ENCODE assay signal across 9 cellular contexts in genomic region chr5:115962239-115962564, GRCh38. TPM values are rescaled to one million over a fixed set of nuclear protein-coding genes. Genes with fewer than 3 reads are reported as not detected.
DNase-seq lines count a peak whose midpoint lies in the region; ATAC-seq and TF ChIP-seq lines count a peak whose summit lies in the region.
"Had no signal": no experiment of that assay in that cellular context is flagged by ENCODE, and none has a peak within 500 bp of the region (broad histone marks: within the 10 kb centered on the region; RNA-seq: fewer than 3 reads in every experiment).

TSS of gene LVRN (plus strand) at chr5:115962475. CDS start at chr5:115962618, 143 bp downstream.

- intact Hi-C loops in lower lobe of right lung (cut with DNase I) = no loop called here

- DNase-seq in cardiac fibroblast (ENCODE audit: low read depth in 2 of 2) (no peak), lower lobe of right lung (no peak), suprapubic skin (ENCODE audit: low spot score in 2 of 2) (peak in 1 of 2 donors; percentile 61), NCI-H345 treated with DMSO at 0.1 percent for 48 hours (lab: John Stamatoyannopoulos, UW; ENCODE audit: unreplicated experiment) (no peak), T-helper 2 cell (no peak)
- DNase-seq: activated CD4-positive, alpha-beta T cell treated with anti-CD3 and anti-CD28 coated beads, Interleukin-2, amount 10 ng/mL, durations not matched to agents 7 days and 5 days; GOT3 had no signal

- H3K9ac ChIP-seq in HUES6 (ENCODE audit: low read length) = no peak within 1 kb of the TSS

- TF ChIP-seq POLR2A in suprapubic skin (IDR thresholded peaks at IDR 0.05) = no peak

- peak within 1 kb of the TSS; percentile 63 for H3K4me3 ChIP-seq in HUES6 (ENCODE audit: low read depth, low read length)
- peak within 1 kb of the TSS; percentile 34 to 44 for H3K4me3 ChIP-seq in cardiac fibroblast (replicated peaks in 1 of 2; ENCODE audit: low read depth in 2 of 2, low read length in 2 of 2)
- H3K4me3 ChIP-seq in lower lobe of right lung = peak within 1 kb of the TSS; percentile 45
- H3K4me3 ChIP-seq in suprapubic skin = peak within 1 kb of the TSS; percentile 46

- TF ChIP-seq CTCF in cardiac fibroblast (IDR thresholded peaks at IDR 0.05; ENCODE audit: low read depth, low read length) (no peak), lower lobe of right lung (IDR thresholded peaks at IDR 0.05) (no peak), suprapubic skin (IDR thresholded peaks at IDR 0.05) (no peak)

- ATAC-seq in lower lobe of right lung (peak in 1 of 2 donors; percentile 24), GM21390 (IDR thresholded peaks at IDR 0.05; ENCODE audit: unreplicated experiment) (no peak)

- no peak within 1 kb of the TSS for H3K27ac ChIP-seq in HUES6 (ENCODE audit: low read depth, low read length)
- no peak within 1 kb of the TSS for H3K27ac ChIP-seq in lower lobe of right lung
- H3K27ac ChIP-seq in suprapubic skin = peak within 1 kb of the TSS; percentile 66

- no peak for TF ChIP-seq EP300 in suprapubic skin (IDR thresholded peaks at IDR 0.05)

- H3K4me1 ChIP-seq in HUES6 (ENCODE audit: control insufficient read depth, insufficient read depth, low read length) (peaks cover 3% of the 10 kb centered on the region; the same call in 1 of the 2 replicates), lower lobe of right lung (peaks cover 18% of the 10 kb centered on the region), suprapubic skin (peaks cover 21% of the 10 kb centered on the region)

- H3K9me3 ChIP-seq in HUES6 (ENCODE audit: control insufficient read depth, insufficient read depth, low read depth, low read length) = no peaks in the 10 kb centered on the region
- no peaks in the 10 kb centered on the region for H3K9me3 ChIP-seq in lower lobe of right lung
- H3K9me3 ChIP-seq in suprapubic skin = no peaks in the 10 kb centered on the region

- H3K27me3 ChIP-seq in HUES6 (ENCODE audit: control insufficient read depth, insufficient read depth, low read length) = peaks cover 57% of the 10 kb centered on the region
- H3K27me3 ChIP-seq in lower lobe of right lung (ENCODE audit: low read depth) = peaks cover 33% of the 10 kb centered on the region
- H3K27me3 ChIP-seq in suprapubic skin = peaks cover 59% of the 10 kb centered on the region

- H3K36me3 ChIP-seq in HUES6 (ENCODE audit: control insufficient read depth, insufficient read depth, low read length) (no peaks in the 10 kb centered on the region), lower lobe of right lung (no peaks in the 10 kb centered on the region), suprapubic skin (no peaks in the 10 kb centered on the region)

- WGBS in suprapubic skin = 11% methylated on average over 3 of the region's 18 CpGs

RNA-seq across cellular contexts. Expression of gene LVRN, which starts in this region (rescaled TPM):
- total RNA-seq in lower lobe of right lung = 1.3 TPM
- total RNA-seq in suprapubic skin = 1 to 10 TPM in 2 of 4 donors, under 1 TPM in 2; 0.23 to 3.7 (median 0.99) TPM
- total RNA-seq: activated CD4-positive, alpha-beta T cell treated with anti-CD3 and anti-CD28 coated beads, Interleukin-2, amount 10 ng/mL, durations not matched to agents 7 days and 5 days had no signal
